11 cellular contexts compared by ENCODE assay signal in genomic region chr2:4972472-4972871, GRCh38.
"Had no signal": no experiment of that assay in that cellular context is flagged by ENCODE, and none has a peak within 500 bp of the region (broad histone marks: within the 10 kb centered on the region; RNA-seq: fewer than 3 reads in every experiment).

No MANE protein-coding gene starts in this region.

- H3K9me3 ChIP-seq: HAP-1 had no signal

- H3K36me3 ChIP-seq: HAP-1 had no signal

- H3K4me2 ChIP-seq: GM23338 had no signal

- H3K9ac ChIP-seq: GM23248 had no signal

- H3K27ac ChIP-seq: GM23248 had no signal

- FAIRE-seq: H1, H54 had no signal

- ATAC-seq: GM23338, HCT116 had no signal

- H3K4me1 ChIP-seq: HAP-1 had no signal

- DNase-seq: GM23248, GOT3, H7, H9, HCEC 1CT, HFFc6 had no signal

- H2AFZ ChIP-seq: GM23248, GM23338 had no signal

- H3K4me3 ChIP-seq: GM23248, GM23338, HAP-1 had no signal
